Comparison of ENCODE assay signal across 14 cellular contexts in genomic region chr14:63897706-63898105, GRCh38. TPM values are rescaled to one million over a fixed set of nuclear protein-coding genes. Genes with fewer than 3 reads are reported as not detected.
DNase-seq lines count a peak whose midpoint lies in the region; ATAC-seq and TF ChIP-seq lines count a peak whose summit lies in the region.
"Had no signal": no experiment of that assay in that cellular context is flagged by ENCODE, and none has a peak within 500 bp of the region (broad histone marks: within the 10 kb centered on the region; RNA-seq: fewer than 3 reads in every experiment).

No MANE protein-coding gene starts in this region.

- H3K36me3 Mint-ChIP-seq in T-helper 17 cell (ENCODE audit: low read depth): peaks cover 2% of the 10 kb centered on the region

- no peak overlapping the region for H3K4me2 ChIP-seq in MM.1S (ENCODE audit: low read depth, low read length)

- DNase-seq in GM03348 (ENCODE audit: low spot score) (peak; percentile 23), T-helper 17 cell (no peak), fibroblast of the aortic adventitia (ENCODE audit: low read depth) (peak; percentile 78), retinal pigment epithelial cell (ENCODE audit: low read depth) (peak; percentile 76), MM.1S (no peak), DMS 273 treated with DMSO at 0.1 percent for 48 hours (lab: John Stamatoyannopoulos, UW) (no peak), medulla oblongata (ENCODE audit: extremely low spot score) (no peak)
- DNase-seq: activated B cell treated with CpG ODN at 0.5 μM for 24 hours; activated T-cell treated with anti-CD3 and anti-CD28 coated beads, Interleukin-2, amount 50 U/mL, for 72 hours; hypothalamus; NCI-H226; Peyer's patch; stimulated activated CD8-positive, alpha-beta memory T cell treated with anti-CD3 and anti-CD28 coated beads, Interleukin-4, amount 100 ng/mL, for 48 hours had no signal

- H3K27ac ChIP-seq in MM.1S (ENCODE audit: low read length): no peak overlapping the region

- no peak overlapping the region for H3K9ac ChIP-seq in MM.1S (ENCODE audit: low read length)

- H3K27me3 ChIP-seq in MM.1S (replicated peaks; ENCODE audit: insufficient read depth, low read length): no peaks in the 10 kb centered on the region
- H3K27me3 ChIP-seq: Peyer's patch had no signal

- H3K4me1 ChIP-seq in MM.1S (ENCODE audit: low read length): no peaks in the 10 kb centered on the region

- H3K9me2 ChIP-seq in MM.1S (replicated peaks; ENCODE audit: insufficient read depth, low read length): no peaks in the 10 kb centered on the region

- peaks cover 35% of the 10 kb centered on the region for H3K4me1 Mint-ChIP-seq in T-helper 17 cell

- H4K20me1 ChIP-seq in MM.1S (ENCODE audit: insufficient read depth, low read length): no peaks in the 10 kb centered on the region

- H3K4me3 Mint-ChIP-seq in T-helper 17 cell: no peak overlapping the region
- H3K4me3 Mint-ChIP-seq: activated B cell treated with CpG ODN at 0.5 μM for 24 hours; activated T-cell treated with anti-CD3 and anti-CD28 coated beads, Interleukin-2, amount 50 U/mL, for 72 hours had no signal

- H3K27me3 Mint-ChIP-seq in T-helper 17 cell: no peaks in the 10 kb centered on the region
- H3K27me3 Mint-ChIP-seq: activated B cell treated with CpG ODN at 0.5 μM for 24 hours had no signal

- H3K27ac Mint-ChIP-seq in T-helper 17 cell: peak overlapping the region; percentile 39
- H3K27ac Mint-ChIP-seq: activated B cell treated with CpG ODN at 0.5 μM for 24 hours; activated T-cell treated with anti-CD3 and anti-CD28 coated beads, Interleukin-2, amount 50 U/mL, for 72 hours had no signal

- ATAC-seq in T-helper 17 cell: no peak
- no peak for ATAC-seq in GM21529 (IDR thresholded peaks at IDR 0.05; ENCODE audit: unreplicated experiment)
- ATAC-seq: activated T-cell treated with anti-CD3 and anti-CD28 coated beads, Interleukin-2, amount 50 U/mL, for 72 hours had no signal

- no peaks in the 10 kb centered on the region for H3K9me3 ChIP-seq in T-helper 17 cell (ENCODE audit: control insufficient read depth, low read length, poor library complexity, severe bottlenecking)
- no peaks in the 10 kb centered on the region for H3K9me3 ChIP-seq in MM.1S (replicated peaks; ENCODE audit: insufficient read depth, low read length)
- H3K9me3 ChIP-seq: Peyer's patch had no signal

- no peaks in the 10 kb centered on the region for H3K79me2 ChIP-seq in MM.1S (ENCODE audit: low read length)

- no peak for TF ChIP-seq CTCF in fibroblast of the aortic adventitia (IDR thresholded peaks at IDR 0.05; ENCODE audit: insufficient read depth, low read length)
- no peak for TF ChIP-seq CTCF in retinal pigment epithelial cell (conservative IDR thresholded peaks at IDR 0.05; ENCODE audit: low read depth, low read length)
- no peak for TF ChIP-seq CTCF in MM.1S (IDR thresholded peaks at IDR 0.05; ENCODE audit: low read length)

- no peak overlapping the region for H3K4me3 ChIP-seq in fibroblast of the aortic adventitia (ENCODE audit: low read depth, low read length)
- no peak overlapping the region for H3K4me3 ChIP-seq in retinal pigment epithelial cell (ENCODE audit: low read length)
- H3K4me3 ChIP-seq in MM.1S (ENCODE audit: low read length): no peak overlapping the region
- H3K4me3 ChIP-seq: Peyer's patch had no signal

- H2AFZ ChIP-seq in MM.1S (ENCODE audit: low read length): no peak overlapping the region

- H3F3A ChIP-seq in MM.1S (ENCODE audit: insufficient read depth, low read length): no peaks in the 10 kb centered on the region

- H3K36me3 ChIP-seq in MM.1S (replicated peaks; ENCODE audit: insufficient read depth, low read length): no peaks in the 10 kb centered on the region
- H3K36me3 ChIP-seq: Peyer's patch had no signal

RNA-seq across cellular contexts. Expression of gene SYNE2, which starts 44.9 kb away (rescaled TPM):
- total RNA-seq in T-helper 17 cell: 100 to 1,000 TPM; 206 to 223 TPM
- total RNA-seq in fibroblast of the aortic adventitia (ENCODE audit: low replicate concordance): 25.8 and 42.9 TPM in 2 replicates

Comparison
In these comparisons a context has a peak if more than half of its experiments do, and no peak if none do; other contexts are left out.
1. DNase-seq: peak in GM03348 (single experiment), fibroblast of the aortic adventitia (single experiment) and retinal pigment epithelial cell (single experiment); none in T-helper 17 cell (0 of 3), MM.1S (single experiment), DMS 273 treated with DMSO at 0.1 percent for 48 hours (single experiment) and medulla oblongata (single experiment).